8 cellular contexts compared by ENCODE assay signal in the genomic region with DNA sequence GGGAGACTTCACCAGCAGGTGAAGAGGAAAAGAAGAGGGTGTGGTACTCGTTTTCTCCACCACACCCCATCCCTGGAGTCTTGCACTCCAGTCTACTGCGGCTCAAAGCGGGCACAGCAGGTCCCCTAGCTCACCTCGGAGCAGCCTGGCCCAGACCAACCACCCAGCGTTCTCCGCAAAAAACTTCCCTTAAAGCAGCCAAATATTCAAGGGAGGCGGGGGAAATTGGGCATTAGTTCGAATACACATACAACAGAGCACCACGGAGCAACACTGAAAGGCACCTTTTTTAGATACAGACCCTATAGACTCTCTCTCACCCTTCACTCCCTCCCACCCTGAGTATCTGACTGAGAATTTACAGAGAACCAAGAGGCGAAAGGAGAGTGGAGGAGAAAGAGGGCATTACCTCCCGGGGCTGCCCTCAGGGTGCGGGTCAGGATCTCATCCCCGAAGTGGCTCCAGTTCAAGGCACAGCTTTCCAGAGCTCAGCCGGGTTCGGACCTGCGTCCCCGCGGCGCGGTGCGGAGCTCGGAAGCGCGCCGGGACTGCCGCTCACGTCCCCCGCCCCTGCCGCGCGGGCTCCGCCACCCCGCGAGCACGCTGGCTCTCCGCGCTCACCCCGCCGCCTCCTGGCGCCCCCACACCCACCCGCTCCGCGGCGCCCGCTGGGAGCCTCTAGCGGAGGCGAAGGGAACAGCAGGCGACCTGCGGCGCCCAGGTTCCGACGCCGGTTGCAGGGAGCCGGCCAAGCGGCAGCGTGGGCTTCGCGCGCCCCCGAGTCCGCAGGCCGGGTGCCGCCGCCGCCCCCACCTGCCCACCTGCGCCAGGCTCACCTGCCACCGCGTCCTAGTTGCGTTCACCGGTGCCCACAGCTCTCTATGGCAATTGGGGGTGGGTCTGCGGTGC. TPM values are rescaled to one million over a fixed set of nuclear protein-coding genes. Genes with fewer than 3 reads are reported as not detected.
DNase-seq lines count a peak whose midpoint lies in the region; ATAC-seq and TF ChIP-seq lines count a peak whose summit lies in the region.

No MANE protein-coding gene starts in this region.

- H3K4me3 ChIP-seq in right cardiac atrium (ENCODE audit: low read length) = peak overlapping the region; percentile 38
- peak overlapping the region; percentile 36 for H3K4me3 ChIP-seq in psoas muscle

- 2% methylated on average over 71 of the region's 71 CpGs for WGBS in right cardiac atrium
- WGBS in psoas muscle, 3 donors = 0 to 1% (median 1%) methylated on average over 53 to 71 of the region's 71 CpGs

- ATAC-seq in GM18505 (IDR thresholded peaks at IDR 0.05; ENCODE audit: unreplicated experiment) = peak; percentile 98
- peak; percentile 90 for ATAC-seq in HG02884 (IDR thresholded peaks at IDR 0.05; ENCODE audit: unreplicated experiment)
- ATAC-seq in right cardiac atrium = peak; percentile 78 to 81
- peak in 2 of 4 donors; percentile 52 to 71 for ATAC-seq in psoas muscle

- no peaks in the 10 kb centered on the region for H3K36me3 ChIP-seq in psoas muscle (ENCODE audit: insufficient read depth in 1 of 2, low read depth in 1 of 2)

- H3K4me1 ChIP-seq in right cardiac atrium (ENCODE audit: control insufficient read depth, insufficient read depth, low read length) = no peaks in the 10 kb centered on the region
- no peaks in the 10 kb centered on the region for H3K4me1 ChIP-seq in psoas muscle

- intact Hi-C loops in right cardiac atrium (cut with DNase I) (no loop called here), psoas muscle (cut with DNase I) (no loop called here)

- TF ChIP-seq CTCF in 22Rv1 (IDR thresholded peaks at IDR 0.05) (peak; percentile 79), psoas muscle (IDR thresholded peaks at IDR 0.05) (peak; percentile 36)

- H3K27ac ChIP-seq in 22Rv1 = no peak overlapping the region
- H3K27ac ChIP-seq in right cardiac atrium (ENCODE audit: low read length) = no peak overlapping the region
- H3K27ac ChIP-seq in psoas muscle = no peak overlapping the region

- H3K27me3 ChIP-seq in right cardiac atrium (ENCODE audit: control insufficient read depth, insufficient read depth) (no peaks in the 10 kb centered on the region), psoas muscle (ENCODE audit: insufficient read depth in 3 of 3, low read length in 2 of 3) (peaks cover 0 to 53% (median 18%) of the 10 kb centered on the region in 3 donors)

- TF ChIP-seq POLR2A in GM18505 (IDR thresholded peaks at IDR 0.05; ENCODE audit: borderline replicate concordance, extremely low read depth, insufficient read depth, insufficient read length) = no peak

- DNase-seq in NCI-H2171 (lab: John Stamatoyannopoulos, UW) (peak; percentile 53), right cardiac atrium (peak; percentile 19 to 64 (median 55)), psoas muscle (peak; percentile 34 to 53), ureter (ENCODE audit: low spot score) (no peak)
- peak; percentile 43 for DNase-seq in activated naive CD4-positive, alpha-beta T cell treated with anti-CD3 and anti-CD28 coated beads, Interleukin-2, amount 50 U/mL, for 16 hours

- H3K9me3 ChIP-seq in right cardiac atrium (ENCODE audit: control insufficient read depth, low read length) = no peaks in the 10 kb centered on the region
- H3K9me3 ChIP-seq in psoas muscle = no peaks in the 10 kb centered on the region

RNA-seq across cellular contexts. Expression of gene LINGO2, which starts 1.5 kb away (rescaled TPM):
- under 1 TPM in 1 of 4 donors, not detected in 3; 0.24 TPM for total RNA-seq in right cardiac atrium
- not detected for polyA plus RNA-seq in right cardiac atrium
- total RNA-seq in psoas muscle = under 1 TPM in 1 of 4 donors, not detected in 3; 0.24 TPM
- polyA plus RNA-seq in psoas muscle = not detected
- total RNA-seq in ureter = 0.57 TPM
